Comparison of ENCODE assay signal across 8 cellular contexts in the genomic region with DNA sequence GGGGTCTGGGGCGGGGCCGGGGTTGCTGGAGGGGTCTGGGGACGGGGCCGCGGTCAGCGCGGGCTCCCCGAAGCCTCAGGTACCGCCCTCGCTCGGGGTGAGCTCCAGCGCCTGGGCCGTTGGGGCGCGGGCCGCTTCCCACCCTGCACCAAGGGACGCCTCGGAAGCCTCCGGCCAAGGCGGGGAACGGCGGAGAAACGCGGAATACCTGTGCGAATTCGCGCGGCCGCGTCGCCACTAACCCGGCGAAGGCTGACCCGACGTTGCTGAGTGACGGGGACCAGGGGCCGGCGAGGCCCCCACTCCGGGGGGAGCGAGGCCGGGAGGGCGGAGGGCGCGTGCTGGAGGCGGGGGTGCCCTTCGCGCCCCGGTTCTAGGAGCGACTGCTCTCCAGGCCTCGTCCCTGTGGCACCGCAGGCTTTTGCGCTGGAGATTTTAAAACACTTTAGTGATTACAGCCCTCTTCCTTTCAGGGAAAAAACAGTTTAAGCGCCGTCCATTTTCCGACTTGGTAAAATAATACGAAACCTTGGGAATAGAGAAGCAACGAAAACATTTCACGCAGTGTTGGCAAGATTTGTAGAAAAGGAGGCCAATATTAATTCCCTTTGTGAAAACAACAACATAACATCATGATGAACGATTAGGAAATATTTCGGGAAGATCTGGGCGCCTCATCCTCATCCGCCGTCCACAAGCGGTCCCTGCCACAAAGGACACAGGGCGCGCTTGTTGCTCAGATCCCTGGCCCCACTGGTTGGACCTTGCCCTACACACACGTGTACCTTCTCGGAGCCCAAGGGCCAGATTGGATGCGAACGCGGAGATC. TPM values are rescaled to one million over a fixed set of nuclear protein-coding genes. Genes with fewer than 3 reads are reported as not detected.
DNase-seq lines count a peak whose midpoint lies in the region; ATAC-seq and TF ChIP-seq lines count a peak whose summit lies in the region.

No MANE protein-coding gene starts in this region.

- H3K4me3 ChIP-seq in HUES64 (ENCODE audit: low read length) (peak overlapping the region; percentile 66), astrocyte of the cerebellum (ENCODE audit: low read depth, low read length) (peak overlapping the region; percentile 51), suprapubic skin (peak overlapping the region; percentile 66)

- in situ Hi-C loops in astrocyte of the cerebellum (cut with HindIII; ENCODE audit: low sequenced_read_pairs): no loop called here

- no peak for TF ChIP-seq POLR2A in suprapubic skin (IDR thresholded peaks at IDR 0.05)

- peak overlapping the region; percentile 56 to 86 for H3K4me3 Mint-ChIP-seq in CD14-positive monocyte

- H3K4me1 ChIP-seq in HUES64 (ENCODE audit: insufficient read depth, low read length): peaks cover 18% of the 10 kb centered on the region
- H3K4me1 ChIP-seq in suprapubic skin: peaks cover 28% of the 10 kb centered on the region

- H3K4me1 Mint-ChIP-seq in CD14-positive monocyte: peaks cover 19% of the 10 kb centered on the region

- TF ChIP-seq CTCF in CD14-positive monocyte (IDR thresholded peaks at IDR 0.05): no peak
- no peak for TF ChIP-seq CTCF in astrocyte of the cerebellum (IDR thresholded peaks at IDR 0.05; ENCODE audit: low read depth, low read length, missing control alignments)
- no peak for TF ChIP-seq CTCF in suprapubic skin (IDR thresholded peaks at IDR 0.05)

- peak; percentile 70 for ATAC-seq in left colon
- ATAC-seq in HG02678 (IDR thresholded peaks at IDR 0.05; ENCODE audit: unreplicated experiment): no peak

- peaks cover 9 to 13% of the 10 kb centered on the region in 2 donors for H3K36me3 Mint-ChIP-seq in CD14-positive monocyte

- DNase-seq in CD14-positive monocyte (ENCODE audit: low spot score): no peak
- DNase-seq in astrocyte of the cerebellum (ENCODE audit: low read depth): no peak
- DNase-seq in left colon: peak; percentile 44 to 54
- no peak for DNase-seq in suprapubic skin (ENCODE audit: low spot score in 2 of 2)
- DNase-seq in SIG-M5 (lab: John Stamatoyannopoulos, UW): no peak
- no peak for DNase-seq in MV-4-11 (lab: John Stamatoyannopoulos, UW)

- peak overlapping the region; percentile 67; the same call in 1 of the 2 replicates for H3K27ac ChIP-seq in HUES64 (ENCODE audit: low read depth, low read length)
- H3K27ac ChIP-seq in suprapubic skin: no peak overlapping the region

- peaks cover 75 to 83% (median 83%) of the 10 kb centered on the region in 3 donors for H3K27me3 Mint-ChIP-seq in CD14-positive monocyte (ENCODE audit: low read depth in 3 of 3)

- 4% methylated on average over 71 of the region's 71 CpGs for WGBS in HUES64
- WGBS in suprapubic skin: 9% methylated on average over 52 of the region's 71 CpGs

- peak overlapping the region; percentile 60 for H3K9ac ChIP-seq in HUES64 (ENCODE audit: low read depth, low read length)

- H3K36me3 ChIP-seq in HUES64 (ENCODE audit: insufficient read depth, low read length) (no peaks in the 10 kb centered on the region), suprapubic skin (no peaks in the 10 kb centered on the region)

- no peaks in the 10 kb centered on the region for H3K9me3 ChIP-seq in HUES64 (ENCODE audit: insufficient read depth, low read depth, low read length)
- no peaks in the 10 kb centered on the region for H3K9me3 ChIP-seq in suprapubic skin

- peaks cover 0 to 24% (median 11%) of the 10 kb centered on the region in 7 donors for H3K9me3 Mint-ChIP-seq in CD14-positive monocyte

- TF ChIP-seq EP300 in suprapubic skin (IDR thresholded peaks at IDR 0.05): no peak

- H3K27me3 ChIP-seq in HUES64 (ENCODE audit: insufficient read depth, low read length) (peaks cover 38% of the 10 kb centered on the region), suprapubic skin (peaks cover 81% of the 10 kb centered on the region)

- H3K27ac Mint-ChIP-seq in CD14-positive monocyte: no peak overlapping the region

- intact Hi-C loops in CD14-positive monocyte (cut with micrococcal nuclease) (loop anchor here (10.0 kb wide), 2 partner anchors 126 to 136 kb away; no protein-coding TSS in a partner anchor), left colon (cut with DNase I, micrococcal nuclease) (no loop called here)

RNA-seq across cellular contexts. Expression of gene GNG4, which starts 1.0 kb away (rescaled TPM):
- not detected for polyA plus RNA-seq in CD14-positive monocyte
- 33.1 TPM for polyA plus RNA-seq in HUES64 (2013, experiment 1 of 2)
- 37.3 TPM for polyA plus RNA-seq in HUES64 (2013, experiment 2 of 2)
- 1 to 10 TPM; 4.4 to 5.0 TPM for total RNA-seq in left colon
- total RNA-seq in suprapubic skin: under 1 TPM in 3 of 4 donors, not detected in 1; 0.13 to 0.76 (median 0.72) TPM

Comparison
In these comparisons a context has a peak if more than half of its experiments do, and no peak if none do; other contexts are left out.
1. DNase-seq: peak in left colon (2 of 2); none in CD14-positive monocyte (single experiment), astrocyte of the cerebellum (single experiment), suprapubic skin (0 of 2), SIG-M5 (single experiment) and MV-4-11 (single experiment).
2. intact Hi-C loops: an anchor here in CD14-positive monocyte (10.0 kb wide); none called in left colon.
3. Peak in every context shown above with its lines, with median percentiles within 50 percentile points of each other: H3K4me3 ChIP-seq.